8 cellular contexts compared by ENCODE assay signal in the genomic region with DNA sequence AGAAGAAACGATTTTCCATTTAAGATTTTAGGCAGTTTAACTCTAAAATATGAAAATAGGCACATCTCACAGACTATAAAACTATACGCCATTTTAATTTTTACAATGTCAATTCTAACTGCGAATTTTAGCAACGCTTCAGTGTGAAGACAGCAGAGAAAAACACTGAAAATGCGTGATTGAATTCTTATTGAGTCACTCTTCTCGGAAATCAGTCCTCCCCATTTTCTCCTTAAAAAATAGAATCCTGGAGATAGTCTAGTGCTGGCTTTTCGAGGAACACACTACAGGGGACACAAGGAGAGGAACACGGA. TPM values are rescaled to one million over a fixed set of nuclear protein-coding genes. Genes with fewer than 3 reads are reported as not detected.
DNase-seq lines count a peak whose midpoint lies in the region; ATAC-seq, FAIRE-seq and TF ChIP-seq lines count a peak whose summit lies in the region.

No MANE protein-coding gene starts in this region.

- FAIRE-seq in pancreas (lab: Jason Lieb, UNC) = peak; percentile 29

- H3K27me3 ChIP-seq in Caco-2 (replicated peaks; ENCODE audit: control insufficient read depth, insufficient read depth, low read length) (no peaks in the 10 kb centered on the region), PC-9 (ENCODE audit: insufficient read depth, low read depth) (no peaks in the 10 kb centered on the region), pancreas (peaks cover 0 to 4% (median 0%) of the 10 kb centered on the region in 4 donors)

- H3K27ac ChIP-seq in PC-9 (no peak overlapping the region), pancreas (peak overlapping the region; percentile 67 to 81 (median 74))

- no peak for TF ChIP-seq CTCF in Caco-2 (IDR thresholded peaks at IDR 0.05; ENCODE audit: insufficient read depth in 1 of 2, low read depth in 1 of 2, low read length in 1 of 2, severe bottlenecking in 1 of 2, unreplicated experiment in 1 of 2)
- no peak for TF ChIP-seq CTCF in PC-9 (conservative IDR thresholded peaks at IDR 0.05)
- no peak for TF ChIP-seq CTCF in epithelial cell of esophagus (IDR thresholded peaks at IDR 0.05; ENCODE audit: insufficient read depth, low read depth, low read length, missing control alignments)
- TF ChIP-seq CTCF in pancreas (IDR thresholded peaks at IDR 0.05) = no peak

- H3K4me1 ChIP-seq in Caco-2 = no peaks in the 10 kb centered on the region
- peaks cover 16% of the 10 kb centered on the region for H3K4me1 ChIP-seq in PC-9 (replicated peaks; ENCODE audit: insufficient read depth)
- H3K4me1 ChIP-seq in pancreas = peaks cover 4 to 16% (median 4%) of the 10 kb centered on the region in 3 donors

- H3K9me3 ChIP-seq in Caco-2 (no peaks in the 10 kb centered on the region), PC-9 (ENCODE audit: insufficient read depth, low read depth) (no peaks in the 10 kb centered on the region), pancreas (no peaks in the 10 kb centered on the region)

- peaks cover 6% of the 10 kb centered on the region for H3K27me3 Mint-ChIP-seq in Caco-2 (ENCODE audit: insufficient read depth, unreplicated experiment)

- CTCF ChIA-PET in Caco-2 (lab: Charles Lee) = no interaction called here
- CTCF ChIA-PET in PC-9 (lab: Charles Lee) = no interaction called here

- peak overlapping the region; percentile 62 for H3K27ac Mint-ChIP-seq in Caco-2 (ENCODE audit: unreplicated experiment)

- H3K9me3 Mint-ChIP-seq in Caco-2 (ENCODE audit: unreplicated experiment) = no peaks in the 10 kb centered on the region

- H3K9me2 ChIP-seq in PC-9 (ENCODE audit: insufficient read depth) = no peaks in the 10 kb centered on the region

- H3K4me3 Mint-ChIP-seq in Caco-2 (ENCODE audit: unreplicated experiment) = peak overlapping the region; percentile 80

- H3K4me2 ChIP-seq in PC-9 = peak overlapping the region; percentile 84

- H3K4me3 ChIP-seq in Caco-2 (ENCODE audit: low read depth, low read length) (peak overlapping the region; percentile 81), PC-9 (peak overlapping the region; percentile 83; the same call in 1 of the 2 replicates), epithelial cell of esophagus (ENCODE audit: low read length) (peak overlapping the region; percentile 80), pancreas (peak overlapping the region; percentile 71 to 99 (median 88))

- ATAC-seq in pancreas = no peak

- 11 to 14% methylated on average over 8 of the region's 8 CpGs for WGBS in pancreas, 2 donors

- no peaks in the 10 kb centered on the region for H3K36me3 ChIP-seq in Caco-2 (ENCODE audit: control insufficient read depth, insufficient read depth, low read length)
- H3K36me3 ChIP-seq in PC-9 (ENCODE audit: low read depth) = no peaks in the 10 kb centered on the region
- no peaks in the 10 kb centered on the region for H3K36me3 ChIP-seq in pancreas

- DNase-seq in Caco-2 (no peak), PC-9 (no peak), epithelial cell of esophagus (ENCODE audit: low read depth) (no peak), pancreas (no peak), posterior cingulate gyrus (no peak), HT-29 (ENCODE audit: low spot score) (no peak), NCI-H2171 treated with DMSO at 0.1 percent for 48 hours (lab: John Stamatoyannopoulos, UW) (no peak)
- DNase-seq in stimulated activated CD4-positive, alpha-beta T cell treated with anti-CD3 and anti-CD28 coated beads, Interleukin-4, amount 100 ng/mL, for 1 hour = no peak

- no peaks in the 10 kb centered on the region for H3K4me1 Mint-ChIP-seq in Caco-2 (ENCODE audit: low read depth, unreplicated experiment)

- H2AFZ ChIP-seq in PC-9 = peak overlapping the region; percentile 81

- H3F3A ChIP-seq in PC-9 (ENCODE audit: insufficient read depth, low read depth) = no peaks in the 10 kb centered on the region

- POLR2A ChIA-PET in Caco-2 (lab: Charles Lee) (no interaction called here), PC-9 (lab: Charles Lee; ENCODE audit: unreplicated experiment) (no interaction called here)

- H4K20me1 ChIP-seq in PC-9 (ENCODE audit: insufficient read depth) = no peaks in the 10 kb centered on the region

- intact Hi-C loops in Caco-2 (cut with micrococcal nuclease; ENCODE audit: unreplicated experiment) = no loop called here
- intact Hi-C loops in PC-9 (cut with micrococcal nuclease; ENCODE audit: unreplicated experiment) = no loop called here
- intact Hi-C loops in pancreas (cut with DNase I) = no loop called here
- intact Hi-C loops in posterior cingulate gyrus (cut with DNase I) = loop anchor here (2.0 kb wide), 1 partner anchor 135 kb away; a partner anchor contains a TSS

- H3K79me2 ChIP-seq in PC-9 (ENCODE audit: low read depth) = peaks cover 11% of the 10 kb centered on the region; the same call in 1 of the 2 replicates

- no TSS peak for BruUV-seq in Caco-2 (replicated peaks; lab: Mats Ljungman, UMichigan)
- no TSS peak for BruUV-seq in PC-9 (replicated peaks; lab: Mats Ljungman, UMichigan)

- no peaks in the 10 kb centered on the region for H3K36me3 Mint-ChIP-seq in Caco-2 (ENCODE audit: insufficient read depth, unreplicated experiment)

RNA-seq across cellular contexts. Expression of a gene that starts 0.4 kb away (rescaled TPM):
- 2.5 and 2.6 TPM in 2 replicates for total RNA-seq in Caco-2 (2022)
- total RNA-seq in PC-9 (2021) = 2.3 and 2.8 TPM in 2 replicates
- 1 to 10 TPM; 1.5 to 3.4 (median 2.7) TPM for total RNA-seq in pancreas
- 1 to 10 TPM in 1 of 2 donors, under 1 TPM in 1; 0.94 to 1.1 TPM for polyA plus RNA-seq in pancreas
- 7.8 and 9.4 TPM in 2 replicates for total RNA-seq in HT-29 (2014; rRNA removed; shearing (Covaris generic))
